In the genomic region with DNA sequence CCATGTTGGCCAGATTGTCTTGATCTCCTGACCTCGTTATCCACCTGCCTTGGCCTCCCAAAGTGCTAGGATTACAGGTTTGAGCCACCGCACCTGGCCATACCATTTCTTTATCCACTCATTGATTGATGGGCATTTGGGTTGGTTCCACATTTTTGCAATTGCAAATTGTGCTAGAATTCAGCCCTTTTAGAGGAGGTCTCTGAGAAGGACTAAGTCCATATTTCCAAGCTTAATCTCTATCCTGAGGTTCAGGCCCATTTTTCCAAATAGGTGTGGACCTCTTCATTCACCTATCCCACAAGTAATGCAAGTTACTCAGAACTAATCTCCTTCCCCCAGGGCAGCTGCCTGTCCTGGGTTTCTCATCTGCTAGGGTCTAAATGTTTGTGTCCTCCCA, we compare ENCODE assay signal across 33 cellular contexts. TPM values are rescaled to one million over a fixed set of nuclear protein-coding genes. Genes with fewer than 3 reads are reported as not detected.
DNase-seq lines count a peak whose midpoint lies in the region; ATAC-seq, FAIRE-seq and TF ChIP-seq lines count a peak whose summit lies in the region.
"Had no signal": no experiment of that assay in that cellular context is flagged by ENCODE, and none has a peak within 500 bp of the region (broad histone marks: within the 10 kb centered on the region; RNA-seq: fewer than 3 reads in every experiment).

No MANE protein-coding gene starts in this region.

- in situ Hi-C loops in HepG2 (cut with HindIII; ENCODE audit: extremely low pct_ligation_motif_present, low pct_unique_long_range_greater_than_20kb), result no loop called here

- H3K9me3 ChIP-seq in liver (ENCODE audit: control insufficient read depth in 4 of 4, low read length in 3 of 4) (peaks cover 0 to 2% (median 0%) of the 10 kb centered on the region in 4 donors), HepG2 (ENCODE audit: low read length) (no peaks in the 10 kb centered on the region)
- H3K9me3 ChIP-seq: BE2C had no signal

- H3K4me3 Mint-ChIP-seq in nephron, result no peak overlapping the region
- H3K4me3 Mint-ChIP-seq: B cell; CD14-positive monocyte; CD4-positive, alpha-beta memory T cell; CD4-positive, alpha-beta T cell; CD4-positive, CD25-positive, alpha-beta regulatory T cell; CD8-positive, alpha-beta memory T cell; CD8-positive, alpha-beta T cell had no signal

- no peak overlapping the region for H3K9ac ChIP-seq in liver (ENCODE audit: low read depth in 1 of 2, low read length in 2 of 2)
- no peak overlapping the region for H3K9ac ChIP-seq in HepG2 (ENCODE audit: insufficient read depth, low read depth, low read length)
- H3K9ac ChIP-seq: BLaER1; BLaER1 treated with 17β-estradiol and CSF1 and Interleukin-3, amounts not matched to agents 10 nM and 100 nM had no signal

- H3K27ac ChIP-seq in liver (ENCODE audit: low read depth in 1 of 2, low read length in 2 of 2) (no peak overlapping the region), HepG2 (ENCODE audit: extremely low read length, insufficient read depth, low read length) (no peak overlapping the region)
- H3K27ac ChIP-seq: 22Rv1; A549; BLaER1; BLaER1 treated with 17β-estradiol and CSF1 and Interleukin-3, amounts not matched to agents 10 nM and 100 nM; C4-2B had no signal

- TF ChIP-seq CTCF in liver (IDR thresholded peaks at IDR 0.05; ENCODE audit: low read depth, low read length, missing input control) (no peak), HepG2 (CRISPR knock-in tag; IDR thresholded peaks at IDR 0.05) (no peak), nephron (IDR thresholded peaks at IDR 0.05; ENCODE audit: unreplicated experiment in 3 of 3) (no peak)

- H3K36me3 Mint-ChIP-seq in nephron (ENCODE audit: low read depth), result no peaks in the 10 kb centered on the region
- H3K36me3 Mint-ChIP-seq: CD14-positive monocyte; CD8-positive, alpha-beta T cell had no signal

- no peak for ATAC-seq in HepG2
- no peak for ATAC-seq in GM18511 (IDR thresholded peaks at IDR 0.05; ENCODE audit: unreplicated experiment)
- ATAC-seq: A549; CD8-positive, alpha-beta T cell had no signal

- H3K27me3 Mint-ChIP-seq in nephron (ENCODE audit: low read depth), result no peaks in the 10 kb centered on the region

- POLR2A ChIA-PET in HepG2 (lab: Yijun Ruan, JAX), result no interaction called here

- 53% methylated on average over 2 of the region's 2 CpGs for WGBS in liver
- WGBS in HepG2 (ENCODE audit: low lambda C conversion rate), result 4% methylated on average over 2 of the region's 2 CpGs

- H3K4me3 ChIP-seq in liver (ENCODE audit: low read depth in 1 of 3, low read length in 3 of 3), result no peak overlapping the region
- no peak overlapping the region for H3K4me3 ChIP-seq in HepG2 (replicated peaks in 1 of 3; ENCODE audit: insufficient read depth in 1 of 3, low read depth in 2 of 3, low read length in 3 of 3)
- H3K4me3 ChIP-seq: A549; BLaER1; BLaER1 treated with 17β-estradiol and CSF1 and Interleukin-3, amounts not matched to agents 10 nM and 100 nM had no signal

- no peak for TF ChIP-seq POLR2A in HepG2 (IDR thresholded peaks at IDR 0.05; ENCODE audit: insufficient read depth in 1 of 2, low read depth in 2 of 2, low read length in 2 of 2)

- H3K4me1 ChIP-seq in liver (ENCODE audit: control insufficient read depth in 4 of 4, insufficient read depth in 4 of 4, low read length in 3 of 4) (peaks cover 0 to 23% (median 17%) of the 10 kb centered on the region in 4 donors), HepG2 (ENCODE audit: insufficient read depth, low read length) (peaks cover 8% of the 10 kb centered on the region; the same call in 1 of the 2 replicates)
- H3K4me1 ChIP-seq: BE2C, Caco-2 had no signal

- no peaks in the 10 kb centered on the region for H3K27me3 ChIP-seq in liver (ENCODE audit: control insufficient read depth in 4 of 4, insufficient read depth in 4 of 4, low read length in 3 of 4)
- peaks cover 0 to 3% of the 10 kb centered on the region in 2 experiments; a peak in 3 of 5 replicates for H3K27me3 ChIP-seq in HepG2 (ENCODE audit: control insufficient read depth in 1 of 2, insufficient read depth in 2 of 2, low read length in 2 of 2)
- H3K27me3 ChIP-seq: BE2C; BLaER1; BLaER1 treated with 17β-estradiol and CSF1 and Interleukin-3, amounts not matched to agents 10 nM and 100 nM had no signal

- CTCF ChIA-PET in HepG2 (lab: Yijun Ruan, JAX; ENCODE audit: low intra/inter-chr PET ratio, low total read pairs), result no interaction called here

- no TSS peak for BruUV-seq in HepG2 (replicated peaks; lab: Mats Ljungman, UMichigan)

- H4K20me1 ChIP-seq in HepG2 (ENCODE audit: insufficient read depth, low read length), result no peaks in the 10 kb centered on the region
- H4K20me1 ChIP-seq: BLaER1; BLaER1 treated with 17β-estradiol and CSF1 and Interleukin-3, amounts not matched to agents 10 nM and 100 nM had no signal

- no peak for DNase-seq in HepG2 (ENCODE audit: low spot score)
- DNase-seq: 8988T; ACHN; AML-193; BE2C; C1 segment of cervical spinal cord; Caco-2; Calu3; CD4-positive, alpha-beta memory T cell; CD4-positive, alpha-beta T cell; CD4-positive, CD25-positive, alpha-beta regulatory T cell; CD8-positive, alpha-beta memory T cell; CD8-positive, alpha-beta T cell; COR-L47; DMS 273 treated with DMSO at 0.1 percent for 48 hours; DMS153; DMS53; DMS79; DMS79 treated with DMSO at 0.1 percent for 48 hours; DND-41; EL had no signal

- H3K4me2 ChIP-seq in HepG2 (ENCODE audit: low read depth, low read length), result no peak overlapping the region
- H3K4me2 ChIP-seq: A549; BLaER1; BLaER1 treated with 17β-estradiol and CSF1 and Interleukin-3, amounts not matched to agents 10 nM and 100 nM had no signal

- intact Hi-C loops in HepG2 (cut with micrococcal nuclease; ENCODE audit: unreplicated experiment), result no loop called here

- no peak for TF ChIP-seq RAD21 in liver (IDR thresholded peaks at IDR 0.05)
- no peak for TF ChIP-seq RAD21 in HepG2 (CRISPR knock-in tag; IDR thresholded peaks at IDR 0.05)

- peaks cover 26% of the 10 kb centered on the region for H3K4me1 Mint-ChIP-seq in nephron
- H3K4me1 Mint-ChIP-seq: B cell, CD14-positive monocyte had no signal

- TF ChIP-seq EP300 in HepG2 (IDR thresholded peaks at IDR 0.05; ENCODE audit: low read depth in 2 of 2, low read length in 2 of 2) (no peak), HepG2 (CRISPR knock-in tag; IDR thresholded peaks at IDR 0.05; ENCODE audit: borderline replicate concordance) (no peak)

- no peaks in the 10 kb centered on the region for H3K79me2 ChIP-seq in HepG2 (ENCODE audit: insufficient read depth, low read length)

- no peak for FAIRE-seq in HepG2 (lab: Jason Lieb, UNC)
- FAIRE-seq: A204.1, A549, D721Med had no signal

- H3K36me3 ChIP-seq in liver (ENCODE audit: control insufficient read depth in 4 of 4, insufficient read depth in 3 of 4, low read depth in 1 of 4, low read length in 3 of 4) (no peaks in the 10 kb centered on the region), HepG2 (replicated peaks in 1 of 2; ENCODE audit: control insufficient read depth in 1 of 2, insufficient read depth in 2 of 2, low read length in 2 of 2) (no peaks in the 10 kb centered on the region)
- H3K36me3 ChIP-seq: BE2C; BLaER1; BLaER1 treated with 17β-estradiol and CSF1 and Interleukin-3, amounts not matched to agents 10 nM and 100 nM had no signal

- peak overlapping the region in 2 of 3 experiments; percentile 14 to 38 for H3K27ac Mint-ChIP-seq in nephron
- H3K27ac Mint-ChIP-seq: B cell; CD14-positive monocyte; CD4-positive, alpha-beta memory T cell; CD4-positive, alpha-beta T cell; CD4-positive, CD25-positive, alpha-beta regulatory T cell; CD8-positive, alpha-beta memory T cell; CD8-positive, alpha-beta T cell had no signal

- no peak overlapping the region for H2AFZ ChIP-seq in HepG2 (ENCODE audit: low read length)

- H3K9me3 Mint-ChIP-seq in nephron, result no peaks in the 10 kb centered on the region
- H3K9me3 Mint-ChIP-seq: CD4-positive, alpha-beta T cell had no signal

TF ChIP-seq in liver, 16 proteins besides CTCF, POLR2A, EP300 and RAD21 (continues in another document):
- TF ChIP-seq YY1 (IDR thresholded peaks at IDR 0.05) (no peak), FOXA2 (IDR thresholded peaks at IDR 0.05) (no peak), SP1 (IDR thresholded peaks at IDR 0.05) (peak; percentile 44), HNF4G (IDR thresholded peaks at IDR 0.05) (peak; percentile 35), HNF4A (conservative IDR thresholded peaks at IDR 0.05) (peak; percentile 61 to 66)

TF ChIP-seq in HepG2, 621 proteins besides CTCF, POLR2A, EP300 and RAD21 (continues in another document):
- TF ChIP-seq ZSCAN21 (CRISPR knock-in tag; IDR thresholded peaks at IDR 0.05; ENCODE audit: borderline replicate concordance) (no peak), ZNF225 (CRISPR knock-in tag; IDR thresholded peaks at IDR 0.05) (no peak), CHD2 (IDR thresholded peaks at IDR 0.05; ENCODE audit: low read depth, low read length) (no peak), EHMT2 (IDR thresholded peaks at IDR 0.05; ENCODE audit: borderline replicate concordance, low read depth, low read length) (no peak), ZNF382 (CRISPR knock-in tag; IDR thresholded peaks at IDR 0.05; ENCODE audit: borderline replicate concordance) (no peak), ZNF24 (IDR thresholded peaks at IDR 0.05) (no peak), FOXJ3 (CRISPR knock-in tag; IDR thresholded peaks at IDR 0.05; ENCODE audit: borderline replicate concordance) (no peak)

RNA-seq across cellular contexts. Expression of a gene that starts 9.7 kb away (rescaled TPM):
- total RNA-seq in liver, result 10 to 100 TPM; 26.7 to 41.6 TPM
- 10 to 100 TPM; 21.5 to 42.0 TPM for polyA plus RNA-seq in liver
- total RNA-seq in HepG2 (2016; rRNA removed; fragmentation: Illumina TruSeq; extraction: Trizol), result 13.4 and 16.9 TPM in 2 replicates
- 11.6 and 11.9 TPM in 2 replicates for total RNA-seq in HepG2 (2016; cell fraction: cytosol; rRNA removed; fragmentation: Illumina TruSeq; extraction: Trizol; ENCODE audit: low read depth)
- total RNA-seq in HepG2 (2016; cell fraction: insoluble cytoplasmic fraction; rRNA removed; fragmentation: Illumina TruSeq; extraction: Trizol), result 13.1 and 15.3 TPM in 2 replicates
- 17.8 and 18.8 TPM in 2 replicates for total RNA-seq in HepG2 (2016; cell fraction: membrane; rRNA removed; fragmentation: Illumina TruSeq; extraction: Trizol)
- 6.5 and 7.6 TPM in 2 replicates for total RNA-seq in HepG2 (2016; cell fraction: nucleus; rRNA removed; fragmentation: Illumina TruSeq; extraction: Trizol)
- polyA plus RNA-seq in HepG2 (2011; rRNA removed), result 46.6 and 48.0 TPM in 2 replicates
- polyA plus RNA-seq in HepG2 (2011; cell fraction: cytosol; rRNA removed), result 19.2 and 26.0 TPM in 2 replicates
- 19.2 and 23.7 TPM in 2 replicates for polyA plus RNA-seq in HepG2 (2011; cell fraction: nucleus; rRNA removed)
- 114 and 116 TPM in 2 replicates for polyA plus RNA-seq in HepG2 (2012)
- polyA plus RNA-seq in HepG2 (2016; cell fraction: cytosol; fragmentation: Illumina TruSeq; extraction: Trizol; ENCODE audit: low read depth), result 18.1 and 18.2 TPM in 2 replicates
- polyA plus RNA-seq in HepG2 (2016; cell fraction: insoluble cytoplasmic fraction; fragmentation: Illumina TruSeq; extraction: Trizol; ENCODE audit: low read depth), result 18.4 and 22.2 TPM in 2 replicates
- 19.3 and 20.2 TPM in 2 replicates for polyA plus RNA-seq in HepG2 (2016; cell fraction: membrane; fragmentation: Illumina TruSeq; extraction: Trizol; ENCODE audit: low read depth)
- polyA plus RNA-seq in HepG2 (2016; cell fraction: nucleus; fragmentation: Illumina TruSeq; extraction: Trizol; ENCODE audit: insufficient read depth, low read depth), result 16.6 and 18.0 TPM in 2 replicates
- 20.0 and 23.0 TPM in 2 replicates for polyA minus RNA-seq in HepG2 (2011; rRNA and poly(A)+ RNA removed; ENCODE audit: low replicate concordance)
- polyA minus RNA-seq in HepG2 (2011; cell fraction: cytosol; rRNA and poly(A)+ RNA removed), result 12.0 and 26.7 TPM in 2 replicates
- 34.8 and 39.0 TPM in 2 replicates for polyA minus RNA-seq in HepG2 (2011; cell fraction: nucleus; rRNA and poly(A)+ RNA removed)
